Comparison of ENCODE assay signal across 1 cellular context in genomic region chr18:76496200-76496890, GRCh38.
TF ChIP-seq lines count a peak whose summit lies in the region.

No MANE protein-coding gene starts in this region.

TF ChIP-seq in H1, 55 proteins besides CTCF, POLR2A, EP300 and RAD21 (continued from another document):
- TF ChIP-seq SAP30 (IDR thresholded peaks at IDR 0.05; ENCODE audit: insufficient read depth, insufficient replicate concordance, low read length) (no peak), E2F6 (IDR thresholded peaks at IDR 0.05) (0 out of 2 replicates have a peak, but pooled peaks have one; percentile 24), GTF2F1 (IDR thresholded peaks at IDR 0.05; ENCODE audit: borderline replicate concordance, low read depth, low read length) (peak; percentile 48; the same call in 1 of the 2 replicates), BRCA1 (IDR thresholded peaks at IDR 0.05; ENCODE audit: low read depth, low read length) (no peak), SP4 (IDR thresholded peaks at IDR 0.05; ENCODE audit: low read length) (no peak), CBX5 (IDR thresholded peaks at IDR 0.05; ENCODE audit: low read depth, low read length) (no peak), POU5F1 (IDR thresholded peaks at IDR 0.05; ENCODE audit: low read depth, low read length) (no peak), CTBP2 (IDR thresholded peaks at IDR 0.05; ENCODE audit: borderline replicate concordance, insufficient read depth, insufficient read length, low read length) (no peak), TAF1 (IDR thresholded peaks at IDR 0.05; ENCODE audit: low read depth, low read length) (peak; percentile 73), CBX8 (IDR thresholded peaks at IDR 0.05; ENCODE audit: borderline replicate concordance, low read depth, low read length) (no peak), SRF (IDR thresholded peaks at IDR 0.05; ENCODE audit: low read depth, low read length) (no peak), EGR1 (IDR thresholded peaks at IDR 0.05; ENCODE audit: borderline replicate concordance, low read depth, low read length) (0 out of 2 replicates have a peak, but pooled peaks have one; percentile 5), TBP (IDR thresholded peaks at IDR 0.05; ENCODE audit: low read depth, low read length) (peak; percentile 55), CHD2 (IDR thresholded peaks at IDR 0.05; ENCODE audit: low read length) (no peak), RXRA (IDR thresholded peaks at IDR 0.05; ENCODE audit: insufficient read depth, low read depth, low read length) (no peak), SP2 (IDR thresholded peaks at IDR 0.05; ENCODE audit: low read length) (no peak), JUND (IDR thresholded peaks at IDR 0.05; ENCODE audit: low read length) (no peak), PHF8 (conservative IDR thresholded peaks at IDR 0.05; ENCODE audit: low read depth, low read length) (peak; percentile 73), EZH2 (IDR thresholded peaks at IDR 0.05; ENCODE audit: low read depth, low read length, severe bottlenecking) (no peak), POLR2AphosphoS5 (IDR thresholded peaks at IDR 0.05; ENCODE audit: low read depth, low read length) (peak; percentile 84), YY1 (IDR thresholded peaks at IDR 0.05; ENCODE audit: low read depth, low read length) (0 out of 2 replicates have a peak, but pooled peaks have one; percentile 20), ASH2L (IDR thresholded peaks at IDR 0.05; ENCODE audit: low read length) (peak; percentile 54), BCL11A (IDR thresholded peaks at IDR 0.05; ENCODE audit: low read depth in 2 of 2, low read length in 2 of 2) (no peak), CEBPB (IDR thresholded peaks at IDR 0.05; ENCODE audit: low read depth, low read length) (no peak), RFX5 (IDR thresholded peaks at IDR 0.05; ENCODE audit: borderline replicate concordance, low read depth, low read length) (no peak), TAF7 (optimal IDR thresholded peaks at IDR 0.05; ENCODE audit: borderline replicate concordance, low read depth, low read length) (no peak), SIRT6 (IDR thresholded peaks at IDR 0.05; ENCODE audit: low read length) (no peak), MAX (IDR thresholded peaks at IDR 0.05) (peak; percentile 39; the same call in 1 of the 2 replicates), HDAC2 (IDR thresholded peaks at IDR 0.05; ENCODE audit: borderline replicate concordance in 1 of 2, low read depth in 2 of 2, low read length in 2 of 2) (0 out of 4 replicates have a peak, but pooled peaks of 1 of the 2 experiments have one; percentile 19), CHD1 (IDR thresholded peaks at IDR 0.05; ENCODE audit: low read depth, low read length) (no peak), SIN3A (conservative IDR thresholded peaks at IDR 0.05 in 1 of 2, IDR thresholded peaks at IDR 0.05 in 1 of 2; ENCODE audit: low read depth in 1 of 2, low read length in 2 of 2) (peak in 1 of 2 experiments; percentile 49; a peak in 1 of 4 replicates), KDM4A (IDR thresholded peaks at IDR 0.05; ENCODE audit: low read depth, low read length, severe bottlenecking) (peak; percentile 68), SP1 (IDR thresholded peaks at IDR 0.05; ENCODE audit: low read depth, low read length) (no peak), RNF2 (IDR thresholded peaks at IDR 0.05; ENCODE audit: borderline replicate concordance, low read depth, low read length, missing control alignments, poor library complexity, severe bottlenecking) (no peak), GABPA (IDR thresholded peaks at IDR 0.05; ENCODE audit: borderline replicate concordance, insufficient read depth, low read length) (no peak), ZNF274 (IDR thresholded peaks at IDR 0.05; ENCODE audit: borderline replicate concordance, extremely low read depth, low read length) (no peak), HDAC6 (IDR thresholded peaks at IDR 0.05; ENCODE audit: low read depth, low read length) (no peak), FOSL1 (IDR thresholded peaks at IDR 0.05; ENCODE audit: insufficient read depth, low read depth, low read length) (no peak), BACH1 (IDR thresholded peaks at IDR 0.05; ENCODE audit: low read length) (no peak), CREB1 (IDR thresholded peaks at IDR 0.05) (peak; percentile 74), SUZ12 (IDR thresholded peaks at IDR 0.05; ENCODE audit: low read length) (no peak)
